12 cellular contexts compared by ENCODE assay signal in the genomic region with DNA sequence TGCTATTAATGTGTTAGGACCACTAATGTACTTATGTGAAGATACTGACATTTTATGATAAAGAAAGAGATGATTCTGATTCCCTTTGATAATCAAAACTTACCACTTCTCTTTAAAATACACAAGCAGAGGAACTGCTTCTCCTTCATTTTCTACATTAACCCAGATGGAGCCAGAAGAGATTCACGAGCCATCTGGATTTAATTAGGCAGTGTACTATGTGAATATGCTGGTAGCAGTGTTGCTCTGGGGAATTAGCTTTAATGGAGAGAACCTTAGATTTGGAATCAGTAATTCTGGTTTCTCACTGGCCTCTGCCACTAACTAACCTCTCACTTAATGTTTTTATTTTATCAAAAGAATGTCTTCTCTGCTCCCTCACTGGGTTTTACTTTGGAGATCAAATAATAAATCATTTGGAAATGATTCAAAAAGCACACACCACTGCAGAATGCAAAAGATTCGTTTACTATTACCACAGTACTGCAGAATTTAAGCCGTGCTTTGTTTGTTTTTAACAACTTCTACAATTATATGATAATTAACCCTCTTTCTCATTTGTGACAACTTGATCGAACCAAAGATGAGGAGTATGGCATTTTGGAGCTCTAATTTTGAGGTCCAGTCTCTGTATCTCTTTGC.
DNase-seq lines count a peak whose midpoint lies in the region; ATAC-seq, FAIRE-seq and TF ChIP-seq lines count a peak whose summit lies in the region.
"Had no signal": no experiment of that assay in that cellular context is flagged by ENCODE, and none has a peak within 500 bp of the region (broad histone marks: within the 10 kb centered on the region; RNA-seq: fewer than 3 reads in every experiment).

No MANE protein-coding gene starts in this region.

- POLR2A ChIA-PET in naive thymus-derived CD4-positive, alpha-beta T cell (lab: Charles Lee) = no interaction called here

- TF ChIP-seq POLR2A in GM12891 (IDR thresholded peaks at IDR 0.05; ENCODE audit: low read depth, low read length) = no peak

- no peaks in the 10 kb centered on the region for H3K4me1 ChIP-seq in endocrine pancreas (ENCODE audit: control insufficient read depth, insufficient read depth, low read length)
- H3K4me1 ChIP-seq in naive thymus-derived CD4-positive, alpha-beta T cell (ENCODE audit: control insufficient read depth in 2 of 2, insufficient read depth in 2 of 2, low read length in 2 of 2) = no peaks in the 10 kb centered on the region

- no peak overlapping the region for H3K9ac ChIP-seq in endocrine pancreas (ENCODE audit: control insufficient read depth, insufficient read depth, low read length)

- no peak overlapping the region for H3K27ac ChIP-seq in naive thymus-derived CD4-positive, alpha-beta T cell (ENCODE audit: low read depth, low read length)
- H3K27ac ChIP-seq: body of pancreas had no signal

- no peaks in the 10 kb centered on the region for H3K27me3 ChIP-seq in endocrine pancreas (ENCODE audit: control insufficient read depth, insufficient read depth, low read length)
- no peaks in the 10 kb centered on the region for H3K27me3 ChIP-seq in naive thymus-derived CD4-positive, alpha-beta T cell (ENCODE audit: control insufficient read depth in 2 of 2, insufficient read depth in 2 of 2, low read length in 2 of 2)
- H3K27me3 ChIP-seq: body of pancreas had no signal

- peaks cover 0 to 8% of the 10 kb centered on the region in 2 donors for H3K9me3 Mint-ChIP-seq in effector memory CD8-positive, alpha-beta T cell
- H3K9me3 Mint-ChIP-seq in naive thymus-derived CD4-positive, alpha-beta T cell = peaks cover 0 to 10% (median 0%) of the 10 kb centered on the region in 11 donors

- peak overlapping the region; percentile 34 for H3K4me3 ChIP-seq in endocrine pancreas (ENCODE audit: control insufficient read depth, insufficient read depth, low read length)
- no peak overlapping the region for H3K4me3 ChIP-seq in naive thymus-derived CD4-positive, alpha-beta T cell (ENCODE audit: low read length)
- H3K4me3 ChIP-seq: body of pancreas had no signal

- CTCF ChIA-PET in naive thymus-derived CD4-positive, alpha-beta T cell (lab: Charles Lee) = no interaction called here

- no peaks in the 10 kb centered on the region for H3K27me3 Mint-ChIP-seq in effector memory CD8-positive, alpha-beta T cell
- no peaks in the 10 kb centered on the region for H3K27me3 Mint-ChIP-seq in naive thymus-derived CD4-positive, alpha-beta T cell

- H3K36me3 ChIP-seq in endocrine pancreas (ENCODE audit: control insufficient read depth, insufficient read depth, low read length) = no peaks in the 10 kb centered on the region
- no peaks in the 10 kb centered on the region for H3K36me3 ChIP-seq in naive thymus-derived CD4-positive, alpha-beta T cell (ENCODE audit: control insufficient read depth in 2 of 3, insufficient read depth in 3 of 3, low read length in 3 of 3)

- ATAC-seq in effector memory CD8-positive, alpha-beta T cell (replicated peaks) = no peak
- ATAC-seq in GM19455 (IDR thresholded peaks at IDR 0.05; ENCODE audit: unreplicated experiment) = no peak
- no peak for ATAC-seq in naive thymus-derived CD4-positive, alpha-beta T cell
- ATAC-seq: body of pancreas had no signal

- peak; percentile 47 for DNase-seq in D341Med (ENCODE audit: low spot score)
- DNase-seq in NCI-H446 treated with DMSO at 0.1 percent for 48 hours (lab: John Stamatoyannopoulos, UW) = peak; percentile 61
- peak; percentile 33 for DNase-seq in pons (ENCODE audit: low spot score)
- no peak for DNase-seq in effector memory CD8-positive, alpha-beta T cell
- DNase-seq in naive thymus-derived CD4-positive, alpha-beta T cell = no peak
- DNase-seq in GM12891 (ENCODE audit: insufficient read length, low spot score) = no peak
- DNase-seq: NCI-H146; stimulated activated naive CD4-positive, alpha-beta T cell treated with Interleukin-2 at 50 U/mL for 16 hours; T-helper 1 cell had no signal

- no peaks in the 10 kb centered on the region for H3K9me3 ChIP-seq in endocrine pancreas (ENCODE audit: control insufficient read depth, low read length)
- H3K9me3 ChIP-seq in naive thymus-derived CD4-positive, alpha-beta T cell (ENCODE audit: control insufficient read depth in 2 of 3, low read length in 3 of 3) = no peaks in the 10 kb centered on the region
- H3K9me3 ChIP-seq: body of pancreas had no signal

- no peaks in the 10 kb centered on the region for H3K36me3 Mint-ChIP-seq in effector memory CD8-positive, alpha-beta T cell (ENCODE audit: insufficient read depth)
- no peaks in the 10 kb centered on the region for H3K36me3 Mint-ChIP-seq in naive thymus-derived CD4-positive, alpha-beta T cell

- no peak for FAIRE-seq in GM12891 (lab: Jason Lieb, UNC)

- intact Hi-C loops in naive thymus-derived CD4-positive, alpha-beta T cell (cut with micrococcal nuclease) = no loop called here

- H3K27ac Mint-ChIP-seq in effector memory CD8-positive, alpha-beta T cell = no peak overlapping the region
- H3K27ac Mint-ChIP-seq in naive thymus-derived CD4-positive, alpha-beta T cell = no peak overlapping the region

- H3K4me3 Mint-ChIP-seq in effector memory CD8-positive, alpha-beta T cell = no peak overlapping the region
- no peak overlapping the region for H3K4me3 Mint-ChIP-seq in naive thymus-derived CD4-positive, alpha-beta T cell

- H3K4me1 Mint-ChIP-seq in effector memory CD8-positive, alpha-beta T cell (ENCODE audit: low read depth in 2 of 2) = no peaks in the 10 kb centered on the region
- no peaks in the 10 kb centered on the region for H3K4me1 Mint-ChIP-seq in naive thymus-derived CD4-positive, alpha-beta T cell

TF ChIP-seq in GM12891, 5 proteins besides CTCF, POLR2A, EP300 and RAD21:
- TF ChIP-seq POLR2AphosphoS5 (IDR thresholded peaks at IDR 0.05; ENCODE audit: low read depth, low read length) (no peak), POU2F2 (IDR thresholded peaks at IDR 0.05; ENCODE audit: low read depth, low read length) (no peak), PAX5 (IDR thresholded peaks at IDR 0.05; ENCODE audit: insufficient read depth, low read length, severe bottlenecking) (no peak), TAF1 (IDR thresholded peaks at IDR 0.05; ENCODE audit: low read depth, low read length) (no peak), SPI1 (IDR thresholded peaks at IDR 0.05; ENCODE audit: low read depth, low read length) (no peak)

Comparison
In these comparisons a context has a peak if more than half of its experiments do, and no peak if none do; other contexts are left out.
1. DNase-seq: peak in D341Med (single experiment), NCI-H446 treated with DMSO at 0.1 percent for 48 hours (single experiment) and pons (single experiment); none in effector memory CD8-positive, alpha-beta T cell (0 of 3), naive thymus-derived CD4-positive, alpha-beta T cell (0 of 9) and GM12891 (single experiment).